In genomic region chr1:55679971-55680370, GRCh38 we compare ENCODE assay signal across 14 cellular contexts.
"Had no signal": no experiment of that assay in that cellular context is flagged by ENCODE, and none has a peak within 500 bp of the region (broad histone marks: within the 10 kb centered on the region; RNA-seq: fewer than 3 reads in every experiment).

No MANE protein-coding gene starts in this region.

- DNase-seq: activated CD4-positive, alpha-beta T cell treated with anti-CD3 and anti-CD28 coated beads, Interleukin-2, amount 10 ng/mL, durations not matched to agents 7 days and 5 days; activated T-cell treated with anti-CD3 and anti-CD28 coated beads, Interleukin-2, amount 50 U/mL, for 1 hour; amygdala; dorsolateral prefrontal cortex; kidney; left ventricle myocardium inferior; mesendoderm; sigmoid colon; stimulated activated CD4-positive, alpha-beta T cell treated with anti-CD3 and anti-CD28 coated beads, Interleukin-12 subunit alpha, Interleukin-12 subunit beta, amount 100 ng/mL, for 4 hours; stimulated activated CD4-positive, alpha-beta T cell treated with anti-CD3 and anti-CD28 coated beads, Interleukin-2, amount 100 ng/mL, for 48 hours; stimulated activated naive CD4-positive, alpha-beta T cell treated with Interleukin-2 at 50 U/mL for 16 hours; T-helper 1 cell had no signal

- ATAC-seq: esophagus mucosa had no signal

- H3K4me1 ChIP-seq: left ventricle myocardium inferior, sigmoid colon, suprapubic skin had no signal

- H3K9me3 ChIP-seq: sigmoid colon, suprapubic skin had no signal

- H3K4me3 ChIP-seq: dorsolateral prefrontal cortex, left ventricle myocardium inferior, sigmoid colon, suprapubic skin had no signal

- H3K36me3 ChIP-seq: left ventricle myocardium inferior, sigmoid colon, suprapubic skin had no signal

- H3K27ac ChIP-seq: dorsolateral prefrontal cortex, left ventricle myocardium inferior, sigmoid colon, suprapubic skin had no signal

- H3K27me3 ChIP-seq: dorsolateral prefrontal cortex, sigmoid colon, suprapubic skin had no signal
